In genomic region chr1:34705077-34705476, GRCh38 we compare ENCODE assay signal across 33 cellular contexts. TPM values are rescaled to one million over a fixed set of nuclear protein-coding genes. Genes with fewer than 3 reads are reported as not detected.
"Had no signal": no experiment of that assay in that cellular context is flagged by ENCODE, and none has a peak within 500 bp of the region (broad histone marks: within the 10 kb centered on the region; RNA-seq: fewer than 3 reads in every experiment).

No MANE protein-coding gene starts in this region.

- DNase-seq: islet precursor cell; kidney glomerular epithelial cell; left cardiac atrium; mesendoderm; naive B cell; natural killer cell; nephron progenitor cell; nucleus accumbens; pancreas; posterior cingulate gyrus; retina; right lobe of liver; stimulated activated CD4-positive, alpha-beta T cell treated with anti-CD3 and anti-CD28 coated beads, Interleukin-1b, Interleukin-23, amount 100 ng/mL, for 48 hours; stimulated activated CD4-positive, alpha-beta T cell treated with anti-CD3 and anti-CD28 coated beads, Interleukin-2, amount 100 ng/mL, for 48 hours; stimulated activated CD4-positive, alpha-beta T cell treated with anti-CD3 and anti-CD28 coated beads, Interleukin-4, amount 100 ng/mL, for 4 hours; stimulated activated CD8-positive, alpha-beta memory T cell treated with anti-CD3 and anti-CD28 coated beads, Interleukin-4, amount 100 ng/mL, for 48 hours; stimulated activated naive CD4-positive, alpha-beta T cell treated with Interleukin-2 at 50 U/mL for 16 hours; stimulated activated naive CD8-positive, alpha-beta T cell treated with anti-CD3 and anti-CD28 coated beads, Interleukin-15, amount 100 ng/mL, for 72 hours; substantia nigra; uterus had no signal

- H3K9me3 ChIP-seq: pancreas, prostate gland, right lobe of liver, tibial nerve, uterus had no signal

- H3K4me2 ChIP-seq: hepatocyte, smooth muscle cell had no signal

- H3K79me2 ChIP-seq: hepatocyte had no signal

- H3K36me3 ChIP-seq: pancreas, prostate gland, right lobe of liver, tibial nerve, uterus had no signal

- H3K27ac Mint-ChIP-seq: mesothelial cell of epicardium; naive B cell; natural killer cell; nephron progenitor cell; stimulated activated memory B cell treated with anti-CD40 and anti-IgM and Interleukin-4, amounts not matched to agents 10 μg/mL and 1 μg/mL and 100 μg/mL, for 72 hours; stimulated activated naive CD8-positive, alpha-beta T cell treated with anti-CD3 and anti-CD28 coated beads, Interleukin-15, amount 100 ng/mL, for 72 hours; type B pancreatic cell had no signal

- H3K4me1 Mint-ChIP-seq: mesothelial cell of epicardium; naive B cell; natural killer cell; nephron progenitor cell; stimulated activated memory B cell treated with anti-CD40 and anti-IgM and Interleukin-4, amounts not matched to agents 10 μg/mL and 1 μg/mL and 100 μg/mL, for 72 hours; stimulated activated naive CD8-positive, alpha-beta T cell treated with anti-CD3 and anti-CD28 coated beads, Interleukin-15, amount 100 ng/mL, for 72 hours had no signal

- H3K27me3 ChIP-seq: hepatocyte, pancreas, right lobe of liver, tibial nerve, uterus had no signal

- H3K9me3 Mint-ChIP-seq: mesothelial cell of epicardium; natural killer cell; nephron progenitor cell; stimulated activated naive CD8-positive, alpha-beta T cell treated with anti-CD3 and anti-CD28 coated beads, Interleukin-15, amount 100 ng/mL, for 72 hours; type B pancreatic cell had no signal

- H3K4me1 ChIP-seq: pancreas, prostate gland, right lobe of liver, tibial nerve, uterus had no signal

- H3K27ac ChIP-seq: hepatocyte, pancreas, prostate gland, right lobe of liver, tibial nerve, uterus had no signal

- H3K36me3 Mint-ChIP-seq: mesothelial cell of epicardium; naive B cell; natural killer cell; stimulated activated memory B cell treated with anti-CD40 and anti-IgM and Interleukin-4, amounts not matched to agents 10 μg/mL and 1 μg/mL and 100 μg/mL, for 72 hours; type B pancreatic cell had no signal

- H3K4me3 ChIP-seq: hepatocyte, lung, pancreas, prostate gland, right lobe of liver, smooth muscle cell, tibial nerve, uterus had no signal

- H2AFZ ChIP-seq: hepatocyte had no signal

- H3K4me3 Mint-ChIP-seq: mesothelial cell of epicardium; naive B cell; natural killer cell; nephron progenitor cell; stimulated activated memory B cell treated with anti-CD40 and anti-IgM and Interleukin-4, amounts not matched to agents 10 μg/mL and 1 μg/mL and 100 μg/mL, for 72 hours; stimulated activated naive CD8-positive, alpha-beta T cell treated with anti-CD3 and anti-CD28 coated beads, Interleukin-15, amount 100 ng/mL, for 72 hours; type B pancreatic cell had no signal

- ATAC-seq: left lobe of liver; natural killer cell; pancreas; right lobe of liver; stimulated activated memory B cell treated with anti-CD40 and anti-IgM and Interleukin-4, amounts not matched to agents 10 μg/mL and 1 μg/mL and 100 μg/mL, for 72 hours; stimulated activated naive CD8-positive, alpha-beta T cell treated with anti-CD3 and anti-CD28 coated beads, Interleukin-15, amount 100 ng/mL, for 72 hours had no signal

RNA-seq across cellular contexts. Expression of gene GJB5, which starts 49.8 kb away (rescaled TPM):
- total RNA-seq: left cardiac atrium, left lobe of liver, mononuclear cell, natural killer cell, osteoblast, pancreas, right lobe of liver, skeletal muscle tissue, temporal lobe had no signal
- polyA plus RNA-seq: pancreas had no signal

RNA-seq across cellular contexts. Expression of gene GJB4, which starts 54.5 kb away (rescaled TPM):
- total RNA-seq: left cardiac atrium, left lobe of liver, mesothelial cell of epicardium, mononuclear cell, natural killer cell, osteoblast, right lobe of liver, skeletal muscle tissue, temporal lobe, tibial nerve, uterus had no signal
- polyA plus RNA-seq: pancreas, smooth muscle cell had no signal
